Comparison of ENCODE assay signal across 8 cellular contexts in the genomic region with DNA sequence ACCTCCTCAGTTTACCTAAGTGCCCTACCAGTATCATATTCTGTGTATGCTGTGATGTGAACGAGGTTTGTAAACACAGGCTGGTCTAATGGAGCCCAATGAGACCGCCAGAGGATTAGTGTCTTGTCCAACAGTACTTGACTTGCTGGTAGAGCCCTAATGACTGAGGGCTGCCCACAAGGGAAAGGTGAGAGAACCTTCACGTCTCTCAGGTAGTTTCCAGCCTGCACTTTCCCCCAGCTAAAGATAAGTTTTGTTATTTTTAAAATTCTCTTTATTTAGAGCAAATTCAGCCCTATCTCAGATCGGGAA. TPM values are rescaled to one million over a fixed set of nuclear protein-coding genes. Genes with fewer than 3 reads are reported as not detected.
DNase-seq lines count a peak whose midpoint lies in the region; ATAC-seq, FAIRE-seq and TF ChIP-seq lines count a peak whose summit lies in the region.

No MANE protein-coding gene starts in this region.

- RAD21 ChIA-PET in HCT116 (lab: Charles Lee; ENCODE audit: low non-redundant PET in 1 of 2, low total read pairs in 2 of 2, uncharacterized antibody in 2 of 2, unreplicated experiment in 2 of 2): no interaction called here

- H3F3A ChIP-seq in OCI-LY1 (ENCODE audit: insufficient read depth, low read length): no peaks in the 10 kb centered on the region

- H3K4me1 ChIP-seq in HCT116 (ENCODE audit: control insufficient read depth in 1 of 2, insufficient read depth in 2 of 2, low read length in 2 of 2): peaks cover 7 to 26% of the 10 kb centered on the region in 2 experiments; a peak in 3 of 4 replicates
- H3K4me1 ChIP-seq in OCI-LY1 (ENCODE audit: insufficient read depth, low read length, severe bottlenecking): peaks cover 42% of the 10 kb centered on the region

- CTCF ChIA-PET in HCT116 (lab: Charles Lee): no interaction called here

- POLR2A ChIA-PET in HCT116 (lab: Charles Lee): no interaction called here

- no peak for TF ChIP-seq POLR2A in HCT116 (IDR thresholded peaks at IDR 0.05; ENCODE audit: borderline replicate concordance, extremely low read depth, insufficient read depth, insufficient read length)

- no peak for FAIRE-seq in HTR-8/SVneo (lab: Jason Lieb, UNC)

- DNase-seq in HCT116 (ENCODE audit: low read depth, low spot score) (no peak), omental fat pad (ENCODE audit: low spot score) (no peak), HTR-8/SVneo (ENCODE audit: insufficient read length, low spot score) (no peak), NCI-H524 treated with DMSO at 0.1 percent for 48 hours (lab: John Stamatoyannopoulos, UW) (no peak)
- no peak for DNase-seq in central memory CD4-positive, alpha-beta T cell

- H3K9ac ChIP-seq in HCT116 (ENCODE audit: low read length) (peak overlapping the region; percentile 96), OCI-LY1 (ENCODE audit: low read length) (peak overlapping the region; percentile 74)

- ATAC-seq in GM18499 (IDR thresholded peaks at IDR 0.05; ENCODE audit: insufficient read depth, unreplicated experiment) (peak; percentile 11), HCT116 (peak; percentile 52; the same call in 1 of the 2 replicates), esophagus mucosa (peak; percentile 46), omental fat pad (ENCODE audit: low FRiP score) (peak; percentile 42)

- H3K4me2 ChIP-seq in HCT116 (ENCODE audit: low read length) (peak overlapping the region; percentile 85), OCI-LY1 (ENCODE audit: low read length) (peak overlapping the region; percentile 79)

- H4K20me1 ChIP-seq in HCT116 (ENCODE audit: insufficient read depth) (peaks cover 5% of the 10 kb centered on the region; the same call in 1 of the 2 replicates), OCI-LY1 (ENCODE audit: insufficient read depth, low read length) (no peaks in the 10 kb centered on the region)

- H3K9me3 ChIP-seq in HCT116 (ENCODE audit: control insufficient read depth in 1 of 2, insufficient read depth in 1 of 2, low read depth in 1 of 2, low read length in 2 of 2) (no peaks in the 10 kb centered on the region), OCI-LY1 (ENCODE audit: low read length) (no peaks in the 10 kb centered on the region)

- H3K4me3 ChIP-seq in HCT116 (replicated peaks in 1 of 2; ENCODE audit: low read depth in 1 of 2, low read length in 2 of 2): peak overlapping the region; percentile 77 to 91
- peak overlapping the region; percentile 84 for H3K4me3 ChIP-seq in OCI-LY1 (ENCODE audit: low read depth, low read length, poor library complexity, severe bottlenecking)

- BruUV-seq in HCT116 (replicated peaks; lab: Mats Ljungman, UMichigan): TSS peak; percentile 84

- H3K27me3 ChIP-seq in HCT116 (ENCODE audit: insufficient read depth, low read length) (no peaks in the 10 kb centered on the region), OCI-LY1 (ENCODE audit: insufficient read depth, low read length) (no peaks in the 10 kb centered on the region)

- TF ChIP-seq RAD21 in HCT116 (IDR thresholded peaks at IDR 0.05; ENCODE audit: low read depth): no peak

- H3K9me2 ChIP-seq in HCT116 (ENCODE audit: insufficient read depth) (no peaks in the 10 kb centered on the region), OCI-LY1 (ENCODE audit: low read depth, low read length) (no peaks in the 10 kb centered on the region)

- TF ChIP-seq CTCF in HCT116 (IDR thresholded peaks at IDR 0.05 in 2 of 3, conservative IDR thresholded peaks at IDR 0.05 in 1 of 3; ENCODE audit: borderline replicate concordance in 1 of 3, insufficient read depth in 1 of 3, low read depth in 2 of 3, low read length in 2 of 3): 0 out of 6 replicates have a peak, but pooled peaks of 1 of the 3 experiments have one; percentile 7
- TF ChIP-seq CTCF in OCI-LY1 (IDR thresholded peaks at IDR 0.05; ENCODE audit: low read length): no peak
- no peak for TF ChIP-seq CTCF in omental fat pad (IDR thresholded peaks at IDR 0.05)

- intact Hi-C loops in HCT116 (cut with micrococcal nuclease): no loop called here

- H2AFZ ChIP-seq in HCT116 (ENCODE audit: low read depth, low read length, poor library complexity, severe bottlenecking): peak overlapping the region; percentile 55
- no peak overlapping the region for H2AFZ ChIP-seq in OCI-LY1 (ENCODE audit: low read length)

- peaks cover 70% of the 10 kb centered on the region for H3K79me2 ChIP-seq in HCT116 (ENCODE audit: insufficient read depth, low read length)
- peaks cover 52% of the 10 kb centered on the region for H3K79me2 ChIP-seq in OCI-LY1 (ENCODE audit: insufficient read depth, low read length)

- H3K36me3 ChIP-seq in HCT116 (ENCODE audit: control insufficient read depth in 1 of 2, insufficient read depth in 2 of 2, low read length in 2 of 2) (no peaks in the 10 kb centered on the region), OCI-LY1 (ENCODE audit: insufficient read depth, low read length) (peaks cover 11% of the 10 kb centered on the region; the same call in 1 of the 2 replicates)

- peak overlapping the region; percentile 80 for H3K27ac ChIP-seq in HCT116 (ENCODE audit: low read depth, low read length)
- H3K27ac ChIP-seq in OCI-LY1 (ENCODE audit: low read depth, low read length, poor library complexity, severe bottlenecking): peak overlapping the region; percentile 90

TF ChIP-seq in HCT116, 20 proteins besides CTCF, POLR2A, EP300 and RAD21:
- TF ChIP-seq FOSL1 (IDR thresholded peaks at IDR 0.05; ENCODE audit: low read depth) (no peak), SRF (IDR thresholded peaks at IDR 0.05; ENCODE audit: low read depth) (no peak), ZBTB33 (IDR thresholded peaks at IDR 0.05; ENCODE audit: extremely low read depth, insufficient replicate concordance, low read length) (no peak), SIN3A (IDR thresholded peaks at IDR 0.05; ENCODE audit: low read depth) (no peak), CEBPB (IDR thresholded peaks at IDR 0.05; ENCODE audit: low read depth) (no peak), POLR2AphosphoS5 (IDR thresholded peaks at IDR 0.05; ENCODE audit: low read depth, low read length) (no peak), ZFX (IDR thresholded peaks at IDR 0.05) (no peak), CBX3 (IDR thresholded peaks at IDR 0.05; ENCODE audit: low read depth) (no peak), SP1 (IDR thresholded peaks at IDR 0.05; ENCODE audit: low read depth) (no peak)
- TF ChIP-seq, protein P1, sequence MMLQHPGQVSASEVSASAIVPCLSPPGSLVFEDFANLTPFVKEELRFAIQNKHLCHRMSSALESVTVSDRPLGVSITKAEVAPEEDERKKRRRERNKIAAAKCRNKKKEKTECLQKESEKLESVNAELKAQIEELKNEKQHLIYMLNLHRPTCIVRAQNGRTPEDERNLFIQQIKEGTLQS (IDR thresholded peaks at IDR 0.05): no peak
- TF ChIP-seq, protein P2, sequence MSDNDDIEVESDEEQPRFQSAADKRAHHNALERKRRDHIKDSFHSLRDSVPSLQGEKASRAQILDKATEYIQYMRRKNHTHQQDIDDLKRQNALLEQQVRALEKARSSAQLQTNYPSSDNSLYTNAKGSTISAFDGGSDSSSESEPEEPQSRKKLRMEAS (IDR thresholded peaks at IDR 0.05): no peak; the same call in 1 of the 2 replicates

RNA-seq across cellular contexts. Expression of gene RBM26, which starts 0.5 kb away (rescaled TPM):
- 52.5 TPM for total RNA-seq in HCT116 (2021; ENCODE audit: unreplicated experiment)
- 14.2 and 18.7 TPM in 2 replicates for polyA plus RNA-seq in HCT116 (2012)
- 21.0 TPM for total RNA-seq in esophagus mucosa
- total RNA-seq in omental fat pad: 10 to 100 TPM; 23.6 to 49.5 (median 34.1) TPM
